In the genomic region with DNA sequence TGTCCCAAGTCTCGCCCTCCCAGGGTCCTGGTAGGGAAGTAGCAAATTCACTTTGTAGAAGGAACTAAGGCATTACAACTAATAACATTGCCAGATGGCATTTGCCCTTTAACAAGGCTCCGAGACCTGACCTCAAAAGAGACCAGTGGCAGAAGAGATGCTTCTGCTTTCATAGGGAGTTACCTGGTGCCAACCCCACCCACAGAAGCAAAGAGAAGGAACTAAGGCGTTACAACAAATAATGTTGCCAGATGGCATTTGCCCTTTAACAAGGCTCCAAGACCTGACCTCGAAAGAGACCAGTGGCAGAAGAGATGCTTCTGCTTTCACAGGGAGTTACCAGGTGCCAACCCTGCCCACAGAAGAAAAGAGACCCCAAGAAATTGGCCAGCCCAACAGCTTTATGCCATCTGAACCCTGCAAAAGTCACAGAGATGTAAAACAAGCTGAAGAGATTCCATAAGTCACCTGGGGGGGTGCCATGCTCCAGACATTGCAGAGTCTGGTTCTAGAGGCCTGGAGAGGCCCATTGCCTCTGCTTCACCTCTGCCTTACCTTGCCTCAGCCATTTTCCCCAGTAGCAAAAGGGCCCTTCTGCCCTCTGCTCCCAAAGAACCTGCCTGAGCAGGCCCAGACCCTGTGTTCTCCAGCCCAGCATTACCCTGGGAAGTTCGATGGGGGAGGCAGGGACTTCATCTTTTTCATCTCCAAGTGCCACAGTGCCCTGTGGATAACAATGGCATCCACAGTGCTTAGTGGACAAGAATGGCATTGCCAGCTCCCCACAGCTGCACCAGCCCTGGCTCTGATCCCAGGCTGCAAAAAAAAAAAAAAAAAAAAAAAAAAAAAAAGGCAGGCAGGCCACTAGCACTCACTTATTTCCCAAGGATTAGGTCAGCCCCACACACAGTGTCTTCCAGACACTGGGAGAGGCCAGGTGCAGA, we compare ENCODE assay signal across 12 cellular contexts.
DNase-seq lines count a peak whose midpoint lies in the region; ATAC-seq and TF ChIP-seq lines count a peak whose summit lies in the region.
"Had no signal": no experiment of that assay in that cellular context is flagged by ENCODE, and none has a peak within 500 bp of the region (broad histone marks: within the 10 kb centered on the region; RNA-seq: fewer than 3 reads in every experiment).

No MANE protein-coding gene starts in this region.

- DNase-seq in AG08396 (ENCODE audit: low spot score) (peak; percentile 24), LHCN-M2 (ENCODE audit: low read depth) (peak; percentile 70), body of pancreas (peak; percentile 18 to 54 (median 36)), memory B cell (ENCODE audit: low spot score in 2 of 2) (no peak), prostate gland (ENCODE audit: low spot score) (no peak), GOT3 (lab: John Stamatoyannopoulos, UW) (no peak)

- H3K4me3 ChIP-seq in body of pancreas (no peak overlapping the region), prostate gland (no peak overlapping the region)

- no peaks in the 10 kb centered on the region for H3K27me3 ChIP-seq in body of pancreas
- H3K27me3 ChIP-seq in prostate gland (replicated peaks; ENCODE audit: insufficient read depth) = no peaks in the 10 kb centered on the region

- intact Hi-C loops in body of pancreas (cut with DNase I) = no loop called here
- intact Hi-C loops in prostate gland (cut with DNase I) = no loop called here

- WGBS in body of pancreas, 2 donors = 76 to 80% methylated on average over 5 of the region's 5 CpGs
- WGBS in prostate gland = 82% methylated on average over 5 of the region's 5 CpGs

- H3K36me3 Mint-ChIP-seq in memory B cell = no peaks in the 10 kb centered on the region
- H3K36me3 Mint-ChIP-seq: activated naive CD8-positive, alpha-beta T cell; CD14-positive monocyte had no signal

- H3K4me1 ChIP-seq in body of pancreas = peaks cover 4% of the 10 kb centered on the region
- no peaks in the 10 kb centered on the region for H3K4me1 ChIP-seq in prostate gland (replicated peaks)

- H3K27ac ChIP-seq in body of pancreas = peak overlapping the region in 1 of 4 donors; percentile 26
- H3K27ac ChIP-seq in prostate gland = no peak overlapping the region

- H3K4me3 Mint-ChIP-seq in memory B cell = no peak overlapping the region
- H3K4me3 Mint-ChIP-seq: activated naive CD8-positive, alpha-beta T cell; CD14-positive monocyte; nephron; stimulated activated naive CD8-positive, alpha-beta T cell treated with anti-CD3 and anti-CD28 coated beads, Interleukin-15, Interleukin-2, amounts not matched to agents 100 ng/mL and 50 ng/mL, for 24 hours had no signal

- no peaks in the 10 kb centered on the region for H3K36me3 ChIP-seq in body of pancreas (replicated peaks in 1 of 2; ENCODE audit: insufficient read depth in 1 of 2, low read depth in 2 of 2)
- H3K36me3 ChIP-seq in prostate gland = no peaks in the 10 kb centered on the region

- no peaks in the 10 kb centered on the region for H3K9me3 ChIP-seq in body of pancreas
- no peaks in the 10 kb centered on the region for H3K9me3 ChIP-seq in prostate gland

- TF ChIP-seq POLR2A in body of pancreas (IDR thresholded peaks at IDR 0.05) (no peak), prostate gland (IDR thresholded peaks at IDR 0.05) (no peak)

- H3K27me3 Mint-ChIP-seq in memory B cell = peaks cover 3% of the 10 kb centered on the region
- H3K27me3 Mint-ChIP-seq: activated naive CD8-positive, alpha-beta T cell; stimulated activated naive CD8-positive, alpha-beta T cell treated with anti-CD3 and anti-CD28 coated beads, Interleukin-15, Interleukin-2, amounts not matched to agents 100 ng/mL and 50 ng/mL, for 24 hours had no signal

- H3K9me3 Mint-ChIP-seq in memory B cell = no peaks in the 10 kb centered on the region
- H3K9me3 Mint-ChIP-seq: stimulated activated naive CD8-positive, alpha-beta T cell treated with anti-CD3 and anti-CD28 coated beads, Interleukin-15, Interleukin-2, amounts not matched to agents 100 ng/mL and 50 ng/mL, for 24 hours had no signal

- H3K27ac Mint-ChIP-seq in memory B cell = no peak overlapping the region
- H3K27ac Mint-ChIP-seq: activated naive CD8-positive, alpha-beta T cell; stimulated activated naive CD8-positive, alpha-beta T cell treated with anti-CD3 and anti-CD28 coated beads, Interleukin-15, Interleukin-2, amounts not matched to agents 100 ng/mL and 50 ng/mL, for 24 hours had no signal

- H3K4me1 Mint-ChIP-seq in memory B cell = peaks cover 3% of the 10 kb centered on the region

- peak in 4 of 7 experiments; percentile 17 to 46 (median 26) for TF ChIP-seq CTCF in body of pancreas (IDR thresholded peaks at IDR 0.05)
- no peak for TF ChIP-seq CTCF in prostate gland (IDR thresholded peaks at IDR 0.05)

- peak; percentile 74 for ATAC-seq in body of pancreas
- ATAC-seq in memory B cell (ENCODE audit: low read depth) = peak; percentile 27
- ATAC-seq in HG03469 (IDR thresholded peaks at IDR 0.05; ENCODE audit: unreplicated experiment) = no peak
- ATAC-seq in HG03378 (IDR thresholded peaks at IDR 0.05; ENCODE audit: unreplicated experiment) = no peak

Comparison
In these comparisons a context has a peak if more than half of its experiments do, and no peak if none do; other contexts are left out.
1. DNase-seq: peak in AG08396 (single experiment), LHCN-M2 (single experiment) and body of pancreas (4 of 4); none in memory B cell (0 of 2), prostate gland (single experiment) and GOT3 (single experiment).
2. ATAC-seq: peak in body of pancreas (single experiment) and memory B cell (single experiment); none in HG03469 (single experiment) and HG03378 (single experiment).
3. CTCF ChIP-seq: peak in body of pancreas (4 of 7); none in prostate gland (0 of 4).